2 cellular contexts compared by ENCODE assay signal in the genomic region with DNA sequence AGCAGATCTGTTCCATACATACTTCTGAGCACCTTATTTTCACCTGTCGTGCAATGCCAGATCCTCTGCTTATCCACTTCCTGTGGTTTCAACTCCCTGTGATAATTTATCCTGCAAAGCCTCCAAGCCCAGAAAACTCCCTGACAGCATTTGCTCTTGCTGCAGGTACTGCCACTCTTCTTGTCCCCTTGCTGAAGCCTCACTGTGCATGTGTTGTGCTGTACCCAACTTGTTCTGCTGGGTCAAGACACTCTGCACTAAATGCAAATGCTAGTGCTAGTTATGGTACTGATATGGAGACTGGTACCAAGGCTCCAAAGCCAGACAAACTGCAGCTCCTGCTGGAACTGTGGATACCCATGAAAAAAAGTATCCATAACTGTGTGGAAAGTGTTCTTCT.
TF ChIP-seq lines count a peak whose summit lies in the region.

No MANE protein-coding gene starts in this region.

TF ChIP-seq in GM23338, 12 proteins besides CTCF, POLR2A, EP300 and RAD21:
- TF ChIP-seq CREB1 (CRISPR knock-in tag; IDR thresholded peaks at IDR 0.05; ENCODE audit: low read depth): no peak
- TF ChIP-seq, protein P1, sequence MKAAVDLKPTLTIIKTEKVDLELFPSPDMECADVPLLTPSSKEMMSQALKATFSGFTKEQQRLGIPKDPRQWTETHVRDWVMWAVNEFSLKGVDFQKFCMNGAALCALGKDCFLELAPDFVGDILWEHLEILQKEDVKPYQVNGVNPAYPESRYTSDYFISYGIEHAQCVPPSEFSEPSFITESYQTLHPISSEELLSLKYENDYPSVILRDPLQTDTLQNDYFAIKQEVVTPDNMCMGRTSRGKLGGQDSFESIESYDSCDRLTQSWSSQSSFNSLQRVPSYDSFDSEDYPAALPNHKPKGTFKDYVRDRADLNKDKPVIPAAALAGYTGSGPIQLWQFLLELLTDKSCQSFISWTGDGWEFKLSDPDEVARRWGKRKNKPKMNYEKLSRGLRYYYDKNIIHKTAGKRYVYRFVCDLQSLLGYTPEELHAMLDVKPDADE (IDR thresholded peaks at IDR 0.05): no peak
- TF ChIP-seq JUNB (IDR thresholded peaks at IDR 0.05; ENCODE audit: unreplicated experiment): no peak

TF ChIP-seq in K562, 482 proteins besides CTCF, POLR2A, EP300 and RAD21:
- TF ChIP-seq KDM2B (CRISPR knock-in tag; IDR thresholded peaks at IDR 0.05): no peak
- TF ChIP-seq, protein P2, sequence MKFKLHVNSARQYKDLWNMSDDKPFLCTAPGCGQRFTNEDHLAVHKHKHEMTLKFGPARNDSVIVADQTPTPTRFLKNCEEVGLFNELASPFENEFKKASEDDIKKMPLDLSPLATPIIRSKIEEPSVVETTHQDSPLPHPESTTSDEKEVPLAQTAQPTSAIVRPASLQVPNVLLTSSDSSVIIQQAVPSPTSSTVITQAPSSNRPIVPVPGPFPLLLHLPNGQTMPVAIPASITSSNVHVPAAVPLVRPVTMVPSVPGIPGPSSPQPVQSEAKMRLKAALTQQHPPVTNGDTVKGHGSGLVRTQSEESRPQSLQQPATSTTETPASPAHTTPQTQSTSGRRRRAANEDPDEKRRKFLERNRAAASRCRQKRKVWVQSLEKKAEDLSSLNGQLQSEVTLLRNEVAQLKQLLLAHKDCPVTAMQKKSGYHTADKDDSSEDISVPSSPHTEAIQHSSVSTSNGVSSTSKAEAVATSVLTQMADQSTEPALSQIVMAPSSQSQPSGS (CRISPR knock-in tag; IDR thresholded peaks at IDR 0.05): peak; percentile 38; the same call in 1 of the 2 replicates
- TF ChIP-seq, protein P3, sequence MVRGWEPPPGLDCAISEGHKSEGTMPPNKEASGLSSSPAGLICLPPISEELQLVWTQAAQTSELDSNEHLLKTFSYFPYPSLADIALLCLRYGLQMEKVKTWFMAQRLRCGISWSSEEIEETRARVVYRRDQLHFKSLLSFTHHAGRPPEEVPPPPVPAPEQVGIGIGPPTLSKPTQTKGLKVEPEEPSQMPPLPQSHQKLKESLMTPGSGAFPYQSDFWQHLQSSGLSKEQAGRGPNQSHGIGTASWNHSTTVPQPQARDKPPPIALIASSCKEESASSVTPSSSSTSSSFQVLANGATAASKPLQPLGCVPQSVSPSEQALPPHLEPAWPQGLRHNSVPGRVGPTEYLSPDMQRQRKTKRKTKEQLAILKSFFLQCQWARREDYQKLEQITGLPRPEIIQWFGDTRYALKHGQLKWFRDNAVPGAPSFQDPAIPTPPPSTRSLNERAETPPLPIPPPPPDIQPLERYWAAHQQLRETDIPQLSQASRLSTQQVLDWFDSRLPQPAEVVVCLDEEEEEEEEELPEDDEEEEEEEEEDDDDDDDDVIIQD (CRISPR knock-in tag; IDR thresholded peaks at IDR 0.05): no peak
- TF ChIP-seq TFAM (CRISPR knock-in tag; conservative IDR thresholded peaks at IDR 0.05): no peak
- TF ChIP-seq ZZZ3 (IDR thresholded peaks at IDR 0.05): no peak
- no peak for TF ChIP-seq ZNF3 (CRISPR knock-in tag; IDR thresholded peaks at IDR 0.05)
- no peak for TF ChIP-seq KLF6 (CRISPR knock-in tag; IDR thresholded peaks at IDR 0.05; ENCODE audit: borderline replicate concordance)
- TF ChIP-seq, protein P4, sequence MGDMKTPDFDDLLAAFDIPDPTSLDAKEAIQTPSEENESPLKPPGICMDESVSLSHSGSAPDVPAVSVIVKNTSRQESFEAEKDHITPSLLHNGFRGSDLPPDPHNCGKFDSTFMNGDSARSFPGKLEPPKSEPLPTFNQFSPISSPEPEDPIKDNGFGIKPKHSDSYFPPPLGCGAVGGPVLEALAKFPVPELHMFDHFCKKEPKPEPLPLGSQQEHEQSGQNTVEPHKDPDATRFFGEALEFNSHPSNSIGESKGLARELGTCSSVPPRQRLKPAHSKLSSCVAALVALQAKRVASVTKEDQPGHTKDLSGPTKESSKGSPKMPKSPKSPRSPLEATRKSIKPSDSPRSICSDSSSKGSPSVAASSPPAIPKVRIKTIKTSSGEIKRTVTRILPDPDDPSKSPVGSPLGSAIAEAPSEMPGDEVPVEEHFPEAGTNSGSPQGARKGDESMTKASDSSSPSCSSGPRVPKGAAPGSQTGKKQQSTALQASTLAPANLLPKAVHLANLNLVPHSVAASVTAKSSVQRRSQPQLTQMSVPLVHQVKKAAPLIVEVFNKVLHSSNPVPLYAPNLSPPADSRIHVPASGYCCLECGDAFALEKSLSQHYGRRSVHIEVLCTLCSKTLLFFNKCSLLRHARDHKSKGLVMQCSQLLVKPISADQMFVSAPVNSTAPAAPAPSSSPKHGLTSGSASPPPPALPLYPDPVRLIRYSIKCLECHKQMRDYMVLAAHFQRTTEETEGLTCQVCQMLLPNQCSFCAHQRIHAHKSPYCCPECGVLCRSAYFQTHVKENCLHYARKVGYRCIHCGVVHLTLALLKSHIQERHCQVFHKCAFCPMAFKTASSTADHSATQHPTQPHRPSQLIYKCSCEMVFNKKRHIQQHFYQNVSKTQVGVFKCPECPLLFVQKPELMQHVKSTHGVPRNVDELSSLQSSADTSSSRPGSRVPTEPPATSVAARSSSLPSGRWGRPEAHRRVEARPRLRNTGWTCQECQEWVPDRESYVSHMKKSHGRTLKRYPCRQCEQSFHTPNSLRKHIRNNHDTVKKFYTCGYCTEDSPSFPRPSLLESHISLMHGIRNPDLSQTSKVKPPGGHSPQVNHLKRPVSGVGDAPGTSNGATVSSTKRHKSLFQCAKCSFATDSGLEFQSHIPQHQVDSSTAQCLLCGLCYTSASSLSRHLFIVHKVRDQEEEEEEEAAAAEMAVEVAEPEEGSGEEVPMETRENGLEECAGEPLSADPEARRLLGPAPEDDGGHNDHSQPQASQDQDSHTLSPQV (IDR thresholded peaks at IDR 0.05): no peak
- peak in 1 of 2 experiments; percentile 60; a peak in 1 of 3 replicates for TF ChIP-seq CBX3 (IDR thresholded peaks at IDR 0.05; ENCODE audit: borderline replicate concordance in 1 of 2, low read length in 2 of 2)
- 0 out of 2 replicates have a peak, but pooled peaks have one; percentile 75 for TF ChIP-seq PRMT5 (CRISPR knock-in tag; IDR thresholded peaks at IDR 0.05)
- TF ChIP-seq DIDO1 (tag; IDR thresholded peaks at IDR 0.05; ENCODE audit: low read depth): no peak
- TF ChIP-seq ZEB2 (IDR thresholded peaks at IDR 0.05): no peak
- no peak for TF ChIP-seq PHB (CRISPR knock-in tag; IDR thresholded peaks at IDR 0.05)
- no peak for TF ChIP-seq DPF2 (IDR thresholded peaks at IDR 0.05)
- no peak for TF ChIP-seq ZNF239 (CRISPR knock-in tag; IDR thresholded peaks at IDR 0.05)
- peak; percentile 67; the same call in 1 of the 2 replicates for TF ChIP-seq IRF2 (CRISPR knock-in tag; IDR thresholded peaks at IDR 0.05)
- no peak for TF ChIP-seq ZNF212 (CRISPR knock-in tag; IDR thresholded peaks at IDR 0.05)
- TF ChIP-seq, protein P5, sequence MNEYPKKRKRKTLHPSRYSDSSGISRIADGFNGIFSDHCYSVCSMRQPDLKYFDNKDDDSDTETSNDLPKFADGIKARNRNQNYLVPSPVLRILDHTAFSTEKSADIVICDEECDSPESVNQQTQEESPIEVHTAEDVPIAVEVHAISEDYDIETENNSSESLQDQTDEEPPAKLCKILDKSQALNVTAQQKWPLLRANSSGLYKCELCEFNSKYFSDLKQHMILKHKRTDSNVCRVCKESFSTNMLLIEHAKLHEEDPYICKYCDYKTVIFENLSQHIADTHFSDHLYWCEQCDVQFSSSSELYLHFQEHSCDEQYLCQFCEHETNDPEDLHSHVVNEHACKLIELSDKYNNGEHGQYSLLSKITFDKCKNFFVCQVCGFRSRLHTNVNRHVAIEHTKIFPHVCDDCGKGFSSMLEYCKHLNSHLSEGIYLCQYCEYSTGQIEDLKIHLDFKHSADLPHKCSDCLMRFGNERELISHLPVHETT (CRISPR knock-in tag; conservative IDR thresholded peaks at IDR 0.05 in 1 of 2, IDR thresholded peaks at IDR 0.05 in 1 of 2): 0 out of 4 replicates have a peak, but pooled peaks of 1 of the 2 experiments have one; percentile 20
- TF ChIP-seq, protein P6, sequence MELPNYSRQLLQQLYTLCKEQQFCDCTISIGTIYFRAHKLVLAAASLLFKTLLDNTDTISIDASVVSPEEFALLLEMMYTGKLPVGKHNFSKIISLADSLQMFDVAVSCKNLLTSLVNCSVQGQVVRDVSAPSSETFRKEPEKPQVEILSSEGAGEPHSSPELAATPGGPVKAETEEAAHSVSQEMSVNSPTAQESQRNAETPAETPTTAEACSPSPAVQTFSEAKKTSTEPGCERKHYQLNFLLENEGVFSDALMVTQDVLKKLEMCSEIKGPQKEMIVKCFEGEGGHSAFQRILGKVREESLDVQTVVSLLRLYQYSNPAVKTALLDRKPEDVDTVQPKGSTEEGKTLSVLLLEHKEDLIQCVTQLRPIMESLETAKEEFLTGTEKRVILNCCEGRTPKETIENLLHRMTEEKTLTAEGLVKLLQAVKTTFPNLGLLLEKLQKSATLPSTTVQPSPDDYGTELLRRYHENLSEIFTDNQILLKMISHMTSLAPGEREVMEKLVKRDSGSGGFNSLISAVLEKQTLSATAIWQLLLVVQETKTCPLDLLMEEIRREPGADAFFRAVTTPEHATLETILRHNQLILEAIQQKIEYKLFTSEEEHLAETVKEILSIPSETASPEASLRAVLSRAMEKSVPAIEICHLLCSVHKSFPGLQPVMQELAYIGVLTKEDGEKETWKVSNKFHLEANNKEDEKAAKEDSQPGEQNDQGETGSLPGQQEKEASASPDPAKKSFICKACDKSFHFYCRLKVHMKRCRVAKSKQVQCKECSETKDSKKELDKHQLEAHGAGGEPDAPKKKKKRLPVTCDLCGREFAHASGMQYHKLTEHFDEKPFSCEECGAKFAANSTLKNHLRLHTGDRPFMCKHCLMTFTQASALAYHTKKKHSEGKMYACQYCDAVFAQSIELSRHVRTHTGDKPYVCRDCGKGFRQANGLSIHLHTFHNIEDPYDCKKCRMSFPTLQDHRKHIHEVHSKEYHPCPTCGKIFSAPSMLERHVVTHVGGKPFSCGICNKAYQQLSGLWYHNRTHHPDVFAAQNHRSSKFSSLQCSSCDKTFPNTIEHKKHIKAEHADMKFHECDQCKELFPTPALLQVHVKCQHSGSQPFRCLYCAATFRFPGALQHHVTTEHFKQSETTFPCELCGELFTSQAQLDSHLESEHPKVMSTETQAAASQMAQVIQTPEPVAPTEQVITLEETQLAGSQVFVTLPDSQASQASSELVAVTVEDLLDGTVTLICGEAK (IDR thresholded peaks at IDR 0.05): no peak
- TF ChIP-seq, protein P6 (CRISPR knock-in tag; IDR thresholded peaks at IDR 0.05): 0 out of 2 replicates have a peak, but pooled peaks have one; percentile 13
- TF ChIP-seq ARID1B (IDR thresholded peaks at IDR 0.05): no peak
